ENCODE assay signal across 29 cellular contexts in the genomic region with DNA sequence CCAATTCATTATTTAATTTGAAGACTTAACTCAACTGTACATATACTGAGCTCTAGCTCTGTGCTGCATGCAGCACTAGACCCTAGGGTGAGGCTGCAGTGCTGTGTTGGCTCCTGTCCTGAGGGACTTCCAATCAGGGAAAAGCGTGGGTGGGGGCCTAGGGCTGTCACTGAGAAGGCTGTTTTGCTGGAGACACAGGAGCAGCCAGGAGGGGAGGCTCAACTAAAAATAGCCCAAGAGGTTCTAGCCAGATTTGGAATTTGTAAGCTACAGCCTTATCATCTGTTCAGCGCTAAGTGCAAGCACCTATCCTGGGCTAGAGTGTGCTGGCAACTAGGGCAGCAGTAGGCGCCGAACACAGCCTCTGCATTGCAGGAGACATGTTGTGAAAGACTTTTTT.
"Had no signal": no experiment of that assay in that cellular context is flagged by ENCODE, and none has a peak within 500 bp of the region (broad histone marks: within the 10 kb centered on the region; RNA-seq: fewer than 3 reads in every experiment).

No MANE protein-coding gene starts in this region.

- H3K4me3 ChIP-seq: MG63 had no signal

- H3K36me3 Mint-ChIP-seq: activated naive CD4-positive, alpha-beta T cell treated with anti-CD3 and anti-CD28 coated beads, Interleukin-2, amount 10 ng/mL, durations not matched to agents 7 days and 5 days; activated naive CD8-positive, alpha-beta T cell; brain; IgD-negative memory B cell had no signal

- H3K4me3 Mint-ChIP-seq: activated B cell treated with CpG ODN at 0.5 μM for 24 hours; activated naive CD4-positive, alpha-beta T cell treated with anti-CD3 and anti-CD28 coated beads, Interleukin-2, amount 10 ng/mL, durations not matched to agents 7 days and 5 days; activated naive CD8-positive, alpha-beta T cell; activated naive CD8-positive, alpha-beta T cell treated with anti-CD3 and anti-CD28 coated beads, Interleukin-2, amount 50 U/mL, for 24 hours; brain; IgD-negative memory B cell had no signal

- H3K27me3 ChIP-seq: MG63 had no signal

- H3K27me3 Mint-ChIP-seq: activated B cell treated with CpG ODN at 0.5 μM for 24 hours; activated naive CD4-positive, alpha-beta T cell treated with anti-CD3 and anti-CD28 coated beads, Interleukin-2, amount 10 ng/mL, durations not matched to agents 7 days and 5 days; brain; IgD-negative memory B cell had no signal

- H3K9me3 ChIP-seq: MG63 had no signal

- H3K4me1 Mint-ChIP-seq: activated B cell treated with CpG ODN at 0.5 μM for 24 hours; activated naive CD4-positive, alpha-beta T cell treated with anti-CD3 and anti-CD28 coated beads, Interleukin-2, amount 10 ng/mL, durations not matched to agents 7 days and 5 days; activated naive CD8-positive, alpha-beta T cell treated with anti-CD3 and anti-CD28 coated beads, Interleukin-2, amount 50 U/mL, for 24 hours; brain; IgD-negative memory B cell had no signal

- ATAC-seq: activated naive CD8-positive, alpha-beta T cell treated with anti-CD3 and anti-CD28 coated beads, Interleukin-2, amount 50 U/mL, for 24 hours; Panc1 had no signal

- H3K27ac ChIP-seq: VCaP had no signal

- H3K27ac Mint-ChIP-seq: activated B cell treated with CpG ODN at 0.5 μM for 24 hours; activated naive CD4-positive, alpha-beta T cell treated with anti-CD3 and anti-CD28 coated beads, Interleukin-2, amount 10 ng/mL, durations not matched to agents 7 days and 5 days; activated naive CD8-positive, alpha-beta T cell; activated naive CD8-positive, alpha-beta T cell treated with anti-CD3 and anti-CD28 coated beads, Interleukin-2, amount 50 U/mL, for 24 hours; brain; IgD-negative memory B cell had no signal

- H3K9me3 Mint-ChIP-seq: activated naive CD4-positive, alpha-beta T cell treated with anti-CD3 and anti-CD28 coated beads, Interleukin-2, amount 10 ng/mL, durations not matched to agents 7 days and 5 days; activated naive CD8-positive, alpha-beta T cell treated with anti-CD3 and anti-CD28 coated beads, Interleukin-2, amount 50 U/mL, for 24 hours had no signal

- DNase-seq: activated B cell treated with CpG ODN at 0.5 μM for 24 hours; activated CD4-positive, alpha-beta T cell treated with anti-CD3 and anti-CD28 coated beads for 4 hours; activated CD4-positive, CD25-positive, alpha-beta regulatory T cell treated with anti-CD3 and anti-CD28 coated beads, Interleukin-2, amount 50 U/mL, for 72 hours; activated CD8-positive, alpha-beta memory T cell treated with anti-CD3 and anti-CD28 coated beads, Interleukin-2, amount 50 U/mL, for 4 hours; activated effector memory CD4-positive, alpha-beta T cell treated with Interleukin-2 at 50 U/mL for 16 hours; activated naive CD4-positive, alpha-beta T cell treated with anti-CD3 and anti-CD28 coated beads, Interleukin-2, amount 10 ng/mL, durations not matched to agents 7 days and 5 days; activated naive CD8-positive, alpha-beta T cell treated with anti-CD3 and anti-CD28 coated beads, Interleukin-2, amount 50 U/mL, for 24 hours; activated T-cell treated with anti-CD3 and anti-CD28 coated beads, Interleukin-2, amount 50 U/mL, for 48 hours; anterior cingulate cortex; Karpas-422; KBM-7; MG63; NCI-H1048; NCI-H1105 treated with DMSO at 0.1 percent for 48 hours; NCI-H1436 treated with DMSO at 0.1 percent for 48 hours; NCI-H1694 treated with DMSO at 0.1 percent for 48 hours; NCI-H2029; NCI-H345; NCI-H524 treated with DMSO at 0.1 percent for 48 hours; RPMI8226; SW 1271; T-helper 1 cell; T-helper 2 cell; T-helper 9 cell had no signal
